28 cellular contexts compared by ENCODE assay signal in genomic region chr5:2393556-2393955, GRCh38.
"Had no signal": no experiment of that assay in that cellular context is flagged by ENCODE, and none has a peak within 500 bp of the region (broad histone marks: within the 10 kb centered on the region; RNA-seq: fewer than 3 reads in every experiment).

No MANE protein-coding gene starts in this region.

- H3K4me3 Mint-ChIP-seq: naive thymus-derived CD4-positive, alpha-beta T cell; natural killer cell; nephron; neural progenitor cell; stimulated activated memory B cell treated with anti-CD40 and anti-IgM and Interleukin-4, amounts not matched to agents 10 μg/mL and 1 μg/mL and 100 μg/mL, for 72 hours; stimulated activated naive CD8-positive, alpha-beta T cell treated with anti-CD3 and anti-CD28 coated beads, Interleukin-15, amount 100 ng/mL, for 72 hours; type B pancreatic cell had no signal

- H3K4me1 ChIP-seq: neural progenitor cell, pancreas, psoas muscle, right lobe of liver, suprapubic skin, testis, tibial artery, transverse colon, vagina had no signal

- H3K36me3 ChIP-seq: neural progenitor cell, neutrophil, pancreas, right lobe of liver, suprapubic skin, tibial artery, transverse colon, vagina had no signal

- H3K36me3 Mint-ChIP-seq: naive thymus-derived CD4-positive, alpha-beta T cell; natural killer cell; stimulated activated memory B cell treated with anti-CD40 and anti-IgM and Interleukin-4, amounts not matched to agents 10 μg/mL and 1 μg/mL and 100 μg/mL, for 72 hours; type B pancreatic cell had no signal

- H3K27ac ChIP-seq: neural progenitor cell, neutrophil, pancreas, psoas muscle, right lobe of liver, skin epidermis, suprapubic skin, testis, tibial artery, transverse colon, vagina had no signal

- H3K4me1 Mint-ChIP-seq: naive thymus-derived CD4-positive, alpha-beta T cell; natural killer cell; stimulated activated memory B cell treated with anti-CD40 and anti-IgM and Interleukin-4, amounts not matched to agents 10 μg/mL and 1 μg/mL and 100 μg/mL, for 72 hours; stimulated activated naive CD8-positive, alpha-beta T cell treated with anti-CD3 and anti-CD28 coated beads, Interleukin-15, amount 100 ng/mL, for 72 hours had no signal

- H3K27me3 ChIP-seq: neural progenitor cell, neutrophil, pancreas, right lobe of liver, suprapubic skin, testis, transverse colon, vagina had no signal

- H3K4me3 ChIP-seq: neural progenitor cell, pancreas, psoas muscle, right lobe of liver, skin epidermis, smooth muscle cell, suprapubic skin, testis, tibial artery, transverse colon, vagina had no signal

- ATAC-seq: naive thymus-derived CD4-positive, alpha-beta T cell; natural killer cell; pancreas; psoas muscle; right cardiac atrium; right lobe of liver; stimulated activated memory B cell treated with anti-CD40 and anti-IgM and Interleukin-4, amounts not matched to agents 10 μg/mL and 1 μg/mL and 100 μg/mL, for 72 hours; stimulated activated naive CD8-positive, alpha-beta T cell treated with anti-CD3 and anti-CD28 coated beads, Interleukin-15, amount 100 ng/mL, for 72 hours; stimulated activated naive CD8-positive, alpha-beta T cell treated with anti-CD3 and anti-CD28 coated beads, Interleukin-15, Interleukin-2, amounts not matched to agents 100 U/mL and 50 U/mL, for 24 hours had no signal

- H3K9me3 ChIP-seq: neutrophil, pancreas, psoas muscle, right lobe of liver, suprapubic skin, testis, tibial artery, transverse colon, vagina had no signal

- H3K9me3 Mint-ChIP-seq: naive thymus-derived CD4-positive, alpha-beta T cell; natural killer cell; nephron; neural progenitor cell; stimulated activated naive CD8-positive, alpha-beta T cell treated with anti-CD3 and anti-CD28 coated beads, Interleukin-15, amount 100 ng/mL, for 72 hours; type B pancreatic cell had no signal

- H2AFZ ChIP-seq: neural progenitor cell had no signal

- H3K9ac ChIP-seq: neural progenitor cell had no signal

- H3K4me2 ChIP-seq: neural progenitor cell, smooth muscle cell had no signal

- H3K27ac Mint-ChIP-seq: natural killer cell; nephron; progenitor cell of endocrine pancreas; stimulated activated memory B cell treated with anti-CD40 and anti-IgM and Interleukin-4, amounts not matched to agents 10 μg/mL and 1 μg/mL and 100 μg/mL, for 72 hours; type B pancreatic cell had no signal

- DNase-seq: naive thymus-derived CD4-positive, alpha-beta T cell; natural killer cell; nucleus accumbens; pancreas; psoas muscle; right lobe of liver; stimulated activated CD4-positive, alpha-beta T cell treated with anti-CD3 and anti-CD28 coated beads, Interleukin-15, amount 100 ng/mL, for 24 hours; stimulated activated CD4-positive, alpha-beta T cell treated with anti-CD3 and anti-CD28 coated beads, Interleukin-2, amount 100 ng/mL, for 24 hours; stimulated activated CD4-positive, alpha-beta T cell treated with anti-CD3 and anti-CD28 coated beads, Interleukin-2, amount 100 ng/mL, for 48 hours; stimulated activated CD4-positive, alpha-beta T cell treated with anti-CD3 and anti-CD28 coated beads, Interleukin-4, amount 100 ng/mL, for 24 hours; stimulated activated naive CD4-positive, alpha-beta T cell; stimulated activated naive CD8-positive, alpha-beta T cell treated with anti-CD3 and anti-CD28 coated beads, Interleukin-15, amount 100 ng/mL, for 72 hours; stimulated activated naive CD8-positive, alpha-beta T cell treated with anti-CD3 and anti-CD28 coated beads, Interleukin-15, Interleukin-2, amounts not matched to agents 100 U/mL and 50 U/mL, for 24 hours; substantia nigra; testis; tibial artery; transverse colon had no signal
